Comparison of ENCODE assay signal across 18 cellular contexts in the genomic region with DNA sequence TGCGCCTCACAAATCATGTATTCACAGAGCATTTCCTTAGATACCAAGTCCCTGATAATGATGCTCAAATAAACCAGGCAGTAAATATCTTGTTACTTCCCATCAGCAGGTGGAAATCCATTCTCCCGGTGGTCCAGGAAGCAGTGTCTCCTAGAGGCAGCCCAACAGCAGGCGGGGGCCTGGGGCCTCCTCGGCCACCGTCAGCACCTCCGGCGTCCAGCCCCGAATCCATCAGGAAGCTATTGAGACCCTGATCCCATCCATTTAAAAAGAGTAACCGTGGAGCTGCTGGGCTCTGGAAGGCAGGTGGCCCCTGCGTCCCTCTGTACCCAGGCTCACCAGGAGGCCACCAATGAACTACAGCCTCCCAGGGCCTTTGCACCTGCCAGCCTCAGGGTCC.
"Had no signal": no experiment of that assay in that cellular context is flagged by ENCODE, and none has a peak within 500 bp of the region (broad histone marks: within the 10 kb centered on the region; RNA-seq: fewer than 3 reads in every experiment).

No MANE protein-coding gene starts in this region.

- H3K36me3 ChIP-seq: colonic mucosa, neutrophil, thyroid gland had no signal

- H3K9me3 ChIP-seq: colonic mucosa, esophagus squamous epithelium, gastroesophageal sphincter, left lung, lower lobe of right lung, neutrophil, sigmoid colon, suprapubic skin, thyroid gland had no signal

- H3K27me3 ChIP-seq: colonic mucosa, esophagus squamous epithelium, gastroesophageal sphincter, left lung, neutrophil, sigmoid colon, suprapubic skin, thyroid gland had no signal

- ATAC-seq: gastroesophageal sphincter; left lung; lower lobe of right lung; naive thymus-derived CD4-positive, alpha-beta T cell; stimulated activated naive CD8-positive, alpha-beta T cell treated with anti-CD3 and anti-CD28 coated beads, Interleukin-15, Interleukin-2, amounts not matched to agents 100 U/mL and 50 U/mL, for 24 hours had no signal

- DNase-seq: colonic mucosa; dermis blood vessel endothelial cell; esophagus squamous epithelium; foreskin fibroblast; immature natural killer cell; naive thymus-derived CD4-positive, alpha-beta T cell; sigmoid colon; stimulated activated CD4-positive, alpha-beta T cell treated with anti-CD3 and anti-CD28 coated beads, Interleukin-12 subunit alpha, Interleukin-12 subunit beta, amount 100 ng/mL, for 4 hours; stimulated activated naive CD8-positive, alpha-beta T cell treated with anti-CD3 and anti-CD28 coated beads, Interleukin-15, Interleukin-2, amounts not matched to agents 100 U/mL and 50 U/mL, for 24 hours had no signal

- H3K27ac ChIP-seq: colonic mucosa, esophagus squamous epithelium, gastroesophageal sphincter, left lung, lower lobe of right lung, neutrophil, sigmoid colon, skin epidermis, suprapubic skin, thyroid gland had no signal

- H3K4me3 ChIP-seq: colonic mucosa, esophagus squamous epithelium, gastroesophageal sphincter, left lung, lower lobe of right lung, sigmoid colon, skin epidermis, suprapubic skin, thyroid gland had no signal

- FAIRE-seq: keratinocyte, urothelium cell line had no signal
